In genomic region chr3:190120161-190121060, GRCh38 we compare ENCODE assay signal across 1 cellular context.
A peak's percentile ranks its signal among the peaks of the same experiment; 100 is the strongest.
TF ChIP-seq lines count a peak whose summit lies in the region.

Gene P3H2, minus strand, starts transcription at chr3:190120897. Its CDS starts 166 bp downstream, at chr3:190120731.

TF ChIP-seq in WTC11, 78 proteins besides CTCF, POLR2A, EP300 and RAD21 (continued from another document):
- TF ChIP-seq FOXP4 (CRISPR knock-in tag; IDR thresholded peaks at IDR 0.05) (peak; percentile 44; the same call in 1 of the 2 replicates), ZNF317 (CRISPR knock-in tag; IDR thresholded peaks at IDR 0.05; ENCODE audit: borderline replicate concordance, low read depth) (peak; percentile 29; the same call in 1 of the 2 replicates), TP53 (CRISPR knock-in tag; IDR thresholded peaks at IDR 0.05) (peak; percentile 64; the same call in 1 of the 2 replicates), USF1 (CRISPR knock-in tag; IDR thresholded peaks at IDR 0.05) (0 out of 2 replicates have a peak, but pooled peaks have one; percentile 44), ETV6 (CRISPR knock-in tag; IDR thresholded peaks at IDR 0.05) (no peak; the same call in 1 of the 2 replicates), ZNF263 (CRISPR knock-in tag; IDR thresholded peaks at IDR 0.05; ENCODE audit: low read depth) (0 out of 2 replicates have a peak, but pooled peaks have one; percentile 21), ZNF423 (CRISPR knock-in tag; IDR thresholded peaks at IDR 0.05) (peak; percentile 76), TEAD4 (CRISPR knock-in tag; IDR thresholded peaks at IDR 0.05) (0 out of 2 replicates have a peak, but pooled peaks have one; percentile 34), TCF7 (CRISPR knock-in tag; IDR thresholded peaks at IDR 0.05; ENCODE audit: low read depth) (no peak), USF2 (CRISPR knock-in tag; IDR thresholded peaks at IDR 0.05) (peak; percentile 6; the same call in 1 of the 2 replicates), ZNF138 (CRISPR knock-in tag; conservative IDR thresholded peaks at IDR 0.05) (peak; percentile 65), MXD4 (CRISPR knock-in tag; IDR thresholded peaks at IDR 0.05; ENCODE audit: borderline replicate concordance) (no peak), ATF6 (CRISPR knock-in tag; IDR thresholded peaks at IDR 0.05) (no peak), ZNF219 (CRISPR knock-in tag; IDR thresholded peaks at IDR 0.05; ENCODE audit: borderline replicate concordance) (peak; percentile 31; the same call in 1 of the 2 replicates), E2F5 (CRISPR knock-in tag; IDR thresholded peaks at IDR 0.05) (peak; percentile 22; the same call in 1 of the 2 replicates), JAZF1 (CRISPR knock-in tag; IDR thresholded peaks at IDR 0.05) (no peak), E2F1 (CRISPR knock-in tag; IDR thresholded peaks at IDR 0.05) (peak; percentile 15; the same call in 1 of the 2 replicates), ZNF671 (CRISPR knock-in tag; IDR thresholded peaks at IDR 0.05) (no peak), E2F4 (CRISPR knock-in tag; IDR thresholded peaks at IDR 0.05; ENCODE audit: borderline replicate concordance, low read depth) (no peak), ZNF121 (CRISPR knock-in tag; IDR thresholded peaks at IDR 0.05) (peak; percentile 65; the same call in 1 of the 2 replicates), FOXP1 (CRISPR knock-in tag; IDR thresholded peaks at IDR 0.05; ENCODE audit: borderline replicate concordance) (no peak), ESRRA (CRISPR knock-in tag; IDR thresholded peaks at IDR 0.05; ENCODE audit: borderline replicate concordance) (0 out of 2 replicates have a peak, but pooled peaks have one; percentile 16), CREB1 (CRISPR knock-in tag; IDR thresholded peaks at IDR 0.05) (0 out of 2 replicates have a peak, but pooled peaks have one; percentile 23)
